Comparison of ENCODE assay signal across 9 cellular contexts in the genomic region with DNA sequence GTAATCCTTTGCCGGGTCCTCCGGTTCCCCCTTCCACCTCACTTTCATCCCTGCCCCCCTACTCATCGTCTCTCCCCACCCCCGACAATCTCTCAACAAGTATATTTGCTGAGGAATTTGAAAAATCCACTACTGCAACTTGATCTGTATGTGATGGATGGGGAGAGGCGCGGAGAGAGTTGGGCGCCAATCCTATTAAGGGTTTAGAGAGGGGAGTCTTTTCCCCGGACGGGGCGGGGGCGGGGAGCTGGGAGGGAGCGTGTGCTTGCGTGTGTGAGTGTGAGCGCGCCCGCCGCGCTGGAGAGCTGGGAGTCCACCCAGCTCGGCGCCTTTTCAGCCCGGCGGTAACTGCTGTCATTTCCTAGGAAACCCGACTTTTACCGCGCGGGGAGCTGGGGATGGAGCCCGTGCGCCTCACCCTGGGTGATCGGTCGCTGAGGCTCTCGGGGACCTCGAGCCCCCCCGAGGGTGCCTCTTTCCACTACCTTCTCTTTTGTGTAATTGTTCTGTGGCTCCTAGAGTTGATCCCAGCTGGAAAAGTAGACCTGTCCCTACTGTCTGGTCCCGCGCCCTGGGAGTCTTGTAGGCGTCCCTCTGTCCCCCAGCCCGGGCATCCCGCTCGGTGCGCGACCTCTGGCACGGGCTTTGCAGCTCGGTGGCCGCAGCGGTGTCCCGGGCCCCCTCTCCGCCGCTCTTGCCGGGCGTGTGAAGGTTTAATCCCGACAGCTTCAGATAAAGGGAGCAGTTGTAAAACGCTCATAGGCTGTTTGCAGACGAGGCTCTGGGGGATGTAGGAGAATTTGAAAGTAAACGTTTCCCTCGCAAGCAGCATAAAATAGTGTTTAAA. TPM values are rescaled to one million over a fixed set of nuclear protein-coding genes. Genes with fewer than 3 reads are reported as not detected.
DNase-seq lines count a peak whose midpoint lies in the region; TF ChIP-seq lines count a peak whose summit lies in the region.
"Had no signal": no experiment of that assay in that cellular context is flagged by ENCODE, and none has a peak within 500 bp of the region (broad histone marks: within the 10 kb centered on the region; RNA-seq: fewer than 3 reads in every experiment).

No MANE protein-coding gene starts in this region.

- H3K36me3 ChIP-seq in tibial nerve (no peaks in the 10 kb centered on the region), OCI-LY7 (ENCODE audit: insufficient read depth, low read length) (no peaks in the 10 kb centered on the region)

- H3K79me2 ChIP-seq in OCI-LY7 (ENCODE audit: insufficient read depth, low read depth, low read length) = no peaks in the 10 kb centered on the region

- H3K9me2 ChIP-seq in OCI-LY7 (ENCODE audit: insufficient read depth, low read length) = no peaks in the 10 kb centered on the region

- TF ChIP-seq POLR2A in lower leg skin (IDR thresholded peaks at IDR 0.05) (no peak), tibial nerve (IDR thresholded peaks at IDR 0.05) (peak in 1 of 2 donors; percentile 35)

- H4K20me1 ChIP-seq in OCI-LY7 (ENCODE audit: insufficient read depth, low read length) = no peaks in the 10 kb centered on the region

- H3K9me3 ChIP-seq in tibial nerve = no peaks in the 10 kb centered on the region
- no peaks in the 10 kb centered on the region for H3K9me3 ChIP-seq in OCI-LY7 (ENCODE audit: low read length)

- no peak overlapping the region for H2AFZ ChIP-seq in OCI-LY7 (ENCODE audit: low read length)

- peak; percentile 25 for DNase-seq in Caki2 (ENCODE audit: low read depth)
- peak; percentile 86 for DNase-seq in M059J (ENCODE audit: low read depth)
- DNase-seq in cardiac fibroblast (ENCODE audit: low read depth in 2 of 2) = peak; percentile 77 to 92
- peak in 1 of 2 donors; percentile 88 for DNase-seq in lower leg skin (ENCODE audit: low spot score in 2 of 2)
- no peak for DNase-seq in tibial nerve (ENCODE audit: low spot score in 2 of 2)
- DNase-seq in NCI-H1436 treated with DMSO at 0.1 percent for 48 hours (lab: John Stamatoyannopoulos, UW) = no peak
- no peak for DNase-seq in OCI-LY7 (ENCODE audit: low spot score)
- DNase-seq in hippocampal formation (lab: John Stamatoyannopoulos, UW) = no peak

- H3K4me2 ChIP-seq in OCI-LY7 (ENCODE audit: low read length) = no peak overlapping the region

- peaks cover 0 to 68% (median 10%) of the 10 kb centered on the region in 4 donors for H3K4me1 ChIP-seq in tibial nerve
- no peaks in the 10 kb centered on the region for H3K4me1 ChIP-seq in OCI-LY7 (ENCODE audit: insufficient read depth, low read length, poor library complexity, severe bottlenecking)

- peaks cover 0 to 74% of the 10 kb centered on the region in 2 donors for H3K27me3 ChIP-seq in tibial nerve

- intact Hi-C loops in lower leg skin (cut with DNase I; ENCODE audit: low total_unique reads) (no loop called here), OCI-LY7 (cut with micrococcal nuclease; ENCODE audit: unreplicated experiment) (no loop called here)

- CTCF ChIA-PET in OCI-LY7 (lab: Charles Lee; ENCODE audit: unreplicated experiment) = no interaction called here

- 2 to 4% methylated on average over 46 to 54 of the region's 55 CpGs for WGBS in lower leg skin, 2 donors
- WGBS in tibial nerve, 2 donors = 2% methylated on average over 39 to 48 of the region's 55 CpGs

- H3K4me3 ChIP-seq in cardiac fibroblast (replicated peaks in 1 of 2; ENCODE audit: low read depth in 2 of 2, low read length in 2 of 2) (peak overlapping the region; percentile 73 to 80), lower leg skin (ENCODE audit: low read depth, poor library complexity, severe bottlenecking) (peak overlapping the region; percentile 37), tibial nerve (peak overlapping the region; percentile 43 to 70 (median 48)), OCI-LY7 (ENCODE audit: low read depth, low read length, poor library complexity, severe bottlenecking) (no peak overlapping the region)

- TF ChIP-seq CTCF in cardiac fibroblast (IDR thresholded peaks at IDR 0.05; ENCODE audit: low read depth, low read length) (no peak), lower leg skin (IDR thresholded peaks at IDR 0.05) (no peak), tibial nerve (IDR thresholded peaks at IDR 0.05) (peak in 1 of 5 experiments; percentile 18), OCI-LY7 (conservative IDR thresholded peaks at IDR 0.05; ENCODE audit: low read length) (no peak)

- POLR2A ChIA-PET in OCI-LY7 (lab: Charles Lee) = interaction anchor here (0.5 kb wide), 1 partner anchor 582 kb away, joined by 6 read pairs; no protein-coding TSS in a partner anchor

- in situ Hi-C loops in Caki2 (cut with HindIII; ENCODE audit: low pct_unique_long_range_greater_than_20kb, low sequenced_read_pairs) = no loop called here

- BruUV-seq in OCI-LY7 (replicated peaks; lab: Mats Ljungman, UMichigan) = no TSS peak

- H3K27ac ChIP-seq in tibial nerve (peak overlapping the region; percentile 69 to 89 (median 75)), OCI-LY7 (ENCODE audit: low read depth, low read length, poor library complexity, severe bottlenecking) (no peak overlapping the region)

- no peak for TF ChIP-seq EP300 in tibial nerve (IDR thresholded peaks at IDR 0.05)

RNA-seq across cellular contexts. Expression of a gene that starts 1.5 kb away (rescaled TPM):
- 0.44 and 0.72 TPM in 2 replicates for total RNA-seq in Caki2 (2014; rRNA removed; shearing (Covaris generic); ENCODE audit: low replicate concordance)
- 0.76 and 4.3 TPM in 2 replicates for total RNA-seq in M059J (2014; rRNA removed; shearing (Covaris generic))
- total RNA-seq in lower leg skin (1 to 10 TPM in 3 of 4 donors, under 1 TPM in 1; 0.42 to 6.7 (median 3.1) TPM), tibial nerve (10 to 100 TPM in 1 of 4 donors, 1 to 10 TPM in 3; 7.5 to 14.9 (median 8.7) TPM), OCI-LY7 (2022) (not detected in 2 replicates)
- not detected in 2 replicates for total RNA-seq in OCI-LY7 (2014; rRNA removed; shearing (Covaris generic))
- total RNA-seq: pulmonary artery endothelial cell had no signal

Comparison
In these comparisons a context has a peak if more than half of its experiments do, and no peak if none do; other contexts are left out.
1. DNase-seq: peak in Caki2 (single experiment), M059J (single experiment) and cardiac fibroblast (2 of 2); none in tibial nerve (0 of 2), NCI-H1436 treated with DMSO at 0.1 percent for 48 hours (single experiment), OCI-LY7 (single experiment) and hippocampal formation (0 of 2).